In the genomic region with DNA sequence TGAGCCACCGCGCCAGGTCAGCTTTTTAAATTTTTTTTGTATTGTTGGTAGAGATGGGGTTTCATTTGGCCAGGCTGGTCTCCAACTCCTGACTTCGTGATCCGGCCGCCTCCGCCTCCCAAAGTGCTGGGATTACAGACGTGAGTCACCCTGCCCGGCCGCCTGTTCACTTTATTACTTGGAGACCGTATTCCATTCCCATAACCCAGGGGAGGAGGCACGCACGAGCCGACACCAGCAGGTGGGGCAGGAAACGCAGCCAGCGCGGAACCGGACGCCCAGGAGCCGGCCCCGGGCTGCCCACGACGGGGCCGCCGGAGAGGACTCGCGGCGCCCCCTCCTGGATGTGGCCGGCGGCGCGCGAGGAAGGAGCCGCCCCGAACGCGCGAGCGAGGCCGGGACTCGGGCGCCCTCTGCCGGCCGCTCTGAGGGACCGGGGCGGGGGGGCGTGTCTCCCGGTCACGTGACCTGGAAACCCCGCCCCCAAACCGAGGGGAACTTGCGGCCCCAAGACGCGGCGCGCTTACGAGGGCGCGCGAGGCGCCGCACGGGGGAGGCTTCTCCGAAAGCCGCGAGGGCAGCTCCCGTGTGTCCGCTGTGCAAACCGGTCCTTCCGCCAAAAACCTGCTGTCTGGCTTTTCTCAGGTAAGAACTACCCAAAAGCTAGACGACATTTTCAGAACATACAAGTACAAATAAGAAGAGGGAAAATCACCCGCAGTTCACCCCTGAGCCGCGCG, we compare ENCODE assay signal across 1 cellular context.
TF ChIP-seq lines count a peak whose summit lies in the region.

No MANE protein-coding gene starts in this region.

TF ChIP-seq in HEK293, 187 proteins besides CTCF, POLR2A, EP300 and RAD21 (continued from another document):
- TF ChIP-seq, protein P1, sequence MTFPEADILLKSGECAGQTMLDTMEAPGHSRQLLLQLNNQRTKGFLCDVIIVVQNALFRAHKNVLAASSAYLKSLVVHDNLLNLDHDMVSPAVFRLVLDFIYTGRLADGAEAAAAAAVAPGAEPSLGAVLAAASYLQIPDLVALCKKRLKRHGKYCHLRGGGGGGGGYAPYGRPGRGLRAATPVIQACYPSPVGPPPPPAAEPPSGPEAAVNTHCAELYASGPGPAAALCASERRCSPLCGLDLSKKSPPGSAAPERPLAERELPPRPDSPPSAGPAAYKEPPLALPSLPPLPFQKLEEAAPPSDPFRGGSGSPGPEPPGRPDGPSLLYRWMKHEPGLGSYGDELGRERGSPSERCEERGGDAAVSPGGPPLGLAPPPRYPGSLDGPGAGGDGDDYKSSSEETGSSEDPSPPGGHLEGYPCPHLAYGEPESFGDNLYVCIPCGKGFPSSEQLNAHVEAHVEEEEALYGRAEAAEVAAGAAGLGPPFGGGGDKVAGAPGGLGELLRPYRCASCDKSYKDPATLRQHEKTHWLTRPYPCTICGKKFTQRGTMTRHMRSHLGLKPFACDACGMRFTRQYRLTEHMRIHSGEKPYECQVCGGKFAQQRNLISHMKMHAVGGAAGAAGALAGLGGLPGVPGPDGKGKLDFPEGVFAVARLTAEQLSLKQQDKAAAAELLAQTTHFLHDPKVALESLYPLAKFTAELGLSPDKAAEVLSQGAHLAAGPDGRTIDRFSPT (tag by site-specific recombination; IDR thresholded peaks at IDR 0.05): peak; percentile 53; the same call in 1 of the 2 replicates
- TF ChIP-seq, protein P2, sequence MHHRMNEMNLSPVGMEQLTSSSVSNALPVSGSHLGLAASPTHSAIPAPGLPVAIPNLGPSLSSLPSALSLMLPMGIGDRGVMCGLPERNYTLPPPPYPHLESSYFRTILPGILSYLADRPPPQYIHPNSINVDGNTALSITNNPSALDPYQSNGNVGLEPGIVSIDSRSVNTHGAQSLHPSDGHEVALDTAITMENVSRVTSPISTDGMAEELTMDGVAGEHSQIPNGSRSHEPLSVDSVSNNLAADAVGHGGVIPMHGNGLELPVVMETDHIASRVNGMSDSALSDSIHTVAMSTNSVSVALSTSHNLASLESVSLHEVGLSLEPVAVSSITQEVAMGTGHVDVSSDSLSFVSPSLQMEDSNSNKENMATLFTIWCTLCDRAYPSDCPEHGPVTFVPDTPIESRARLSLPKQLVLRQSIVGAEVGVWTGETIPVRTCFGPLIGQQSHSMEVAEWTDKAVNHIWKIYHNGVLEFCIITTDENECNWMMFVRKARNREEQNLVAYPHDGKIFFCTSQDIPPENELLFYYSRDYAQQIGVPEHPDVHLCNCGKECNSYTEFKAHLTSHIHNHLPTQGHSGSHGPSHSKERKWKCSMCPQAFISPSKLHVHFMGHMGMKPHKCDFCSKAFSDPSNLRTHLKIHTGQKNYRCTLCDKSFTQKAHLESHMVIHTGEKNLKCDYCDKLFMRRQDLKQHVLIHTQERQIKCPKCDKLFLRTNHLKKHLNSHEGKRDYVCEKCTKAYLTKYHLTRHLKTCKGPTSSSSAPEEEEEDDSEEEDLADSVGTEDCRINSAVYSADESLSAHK (tag by site-specific recombination; IDR thresholded peaks at IDR 0.05): peak; percentile 42; the same call in 1 of the 2 replicates
- no peak for TF ChIP-seq ZNF837 (tag by site-specific recombination; IDR thresholded peaks at IDR 0.05)
- TF ChIP-seq ZSCAN30 (tag by site-specific recombination; IDR thresholded peaks at IDR 0.05): peak; percentile 94
- TF ChIP-seq ZNF548 (tag by site-specific recombination; IDR thresholded peaks at IDR 0.05): no peak
- TF ChIP-seq MEIS1 (CRISPR knock-in tag; IDR thresholded peaks at IDR 0.05; ENCODE audit: borderline replicate concordance): no peak
- TF ChIP-seq GLIS2 (tag by site-specific recombination; IDR thresholded peaks at IDR 0.05): peak; percentile 70
- TF ChIP-seq ZNF48 (tag by site-specific recombination; IDR thresholded peaks at IDR 0.05): no peak
- TF ChIP-seq ZBTB1 (tag by site-specific recombination; IDR thresholded peaks at IDR 0.05): no peak
- TF ChIP-seq ZNF501 (tag by site-specific recombination; IDR thresholded peaks at IDR 0.05): no peak
- TF ChIP-seq SALL2 (tag by site-specific recombination; IDR thresholded peaks at IDR 0.05; ENCODE audit: borderline replicate concordance): no peak
- no peak for TF ChIP-seq ZNF624 (tag by site-specific recombination; IDR thresholded peaks at IDR 0.05)
- TF ChIP-seq ZNF184 (tag by site-specific recombination; IDR thresholded peaks at IDR 0.05): peak; percentile 65; the same call in 1 of the 2 replicates
- TF ChIP-seq ZNF341 (tag by site-specific recombination; IDR thresholded peaks at IDR 0.05; ENCODE audit: low read depth): peak; percentile 52; the same call in 1 of the 2 replicates
- TF ChIP-seq ZNF560 (tag by site-specific recombination; IDR thresholded peaks at IDR 0.05; ENCODE audit: borderline replicate concordance): peak; percentile 82; the same call in 1 of the 2 replicates
- TF ChIP-seq SCRT2 (tag by site-specific recombination; IDR thresholded peaks at IDR 0.05): 0 out of 2 replicates have a peak, but pooled peaks have one; percentile 26
- no peak for TF ChIP-seq ZNF394 (tag by site-specific recombination; IDR thresholded peaks at IDR 0.05; ENCODE audit: borderline replicate concordance)
- TF ChIP-seq ZNF530 (tag by site-specific recombination; IDR thresholded peaks at IDR 0.05; ENCODE audit: low read depth): no peak
- peak; percentile 82 for TF ChIP-seq ZNF600 (tag by site-specific recombination; IDR thresholded peaks at IDR 0.05)
- peak; percentile 69 for TF ChIP-seq ZNF335 (tag by site-specific recombination; conservative IDR thresholded peaks at IDR 0.05)
- no peak for TF ChIP-seq ZFP3 (tag by site-specific recombination; IDR thresholded peaks at IDR 0.05; ENCODE audit: low read depth)
- peak; percentile 31 for TF ChIP-seq SP3 (tag by site-specific recombination; IDR thresholded peaks at IDR 0.05)
- no peak for TF ChIP-seq ZFP41 (tag by site-specific recombination; IDR thresholded peaks at IDR 0.05; ENCODE audit: borderline replicate concordance)
- peak; percentile 43 for TF ChIP-seq ZIC2 (tag by site-specific recombination; IDR thresholded peaks at IDR 0.05)
- TF ChIP-seq FEZF1 (tag by site-specific recombination; IDR thresholded peaks at IDR 0.05): no peak
- TF ChIP-seq KLF9 (tag by site-specific recombination; IDR thresholded peaks at IDR 0.05; ENCODE audit: low read depth): peak; percentile 86
- TF ChIP-seq ZNF366 (tag by site-specific recombination; conservative IDR thresholded peaks at IDR 0.05): no peak
- peak; percentile 97 for TF ChIP-seq ZNF510 (tag by site-specific recombination; IDR thresholded peaks at IDR 0.05; ENCODE audit: insufficient replicate concordance)
- no peak for TF ChIP-seq ZNF350 (tag by site-specific recombination; IDR thresholded peaks at IDR 0.05)
- no peak for TF ChIP-seq ZNF354C (tag by site-specific recombination; IDR thresholded peaks at IDR 0.05; ENCODE audit: borderline replicate concordance, low read depth)
- TF ChIP-seq ZXDB (tag by site-specific recombination; IDR thresholded peaks at IDR 0.05): 0 out of 2 replicates have a peak, but pooled peaks have one; percentile 17
- no peak for TF ChIP-seq REPIN1 (tag by site-specific recombination; IDR thresholded peaks at IDR 0.05; ENCODE audit: low read depth)
- TF ChIP-seq ZNF677 (tag by site-specific recombination; IDR thresholded peaks at IDR 0.05): 0 out of 2 replicates have a peak, but pooled peaks have one; percentile 22
- TF ChIP-seq SETDB1 (IDR thresholded peaks at IDR 0.05; ENCODE audit: insufficient read length, low read length): no peak
- TF ChIP-seq ZFP37 (tag by site-specific recombination; IDR thresholded peaks at IDR 0.05): no peak
- TF ChIP-seq, protein P3, sequence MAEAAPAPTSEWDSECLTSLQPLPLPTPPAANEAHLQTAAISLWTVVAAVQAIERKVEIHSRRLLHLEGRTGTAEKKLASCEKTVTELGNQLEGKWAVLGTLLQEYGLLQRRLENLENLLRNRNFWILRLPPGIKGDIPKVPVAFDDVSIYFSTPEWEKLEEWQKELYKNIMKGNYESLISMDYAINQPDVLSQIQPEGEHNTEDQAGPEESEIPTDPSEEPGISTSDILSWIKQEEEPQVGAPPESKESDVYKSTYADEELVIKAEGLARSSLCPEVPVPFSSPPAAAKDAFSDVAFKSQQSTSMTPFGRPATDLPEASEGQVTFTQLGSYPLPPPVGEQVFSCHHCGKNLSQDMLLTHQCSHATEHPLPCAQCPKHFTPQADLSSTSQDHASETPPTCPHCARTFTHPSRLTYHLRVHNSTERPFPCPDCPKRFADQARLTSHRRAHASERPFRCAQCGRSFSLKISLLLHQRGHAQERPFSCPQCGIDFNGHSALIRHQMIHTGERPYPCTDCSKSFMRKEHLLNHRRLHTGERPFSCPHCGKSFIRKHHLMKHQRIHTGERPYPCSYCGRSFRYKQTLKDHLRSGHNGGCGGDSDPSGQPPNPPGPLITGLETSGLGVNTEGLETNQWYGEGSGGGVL (tag by site-specific recombination; IDR thresholded peaks at IDR 0.05): no peak
- TF ChIP-seq, protein P4, sequence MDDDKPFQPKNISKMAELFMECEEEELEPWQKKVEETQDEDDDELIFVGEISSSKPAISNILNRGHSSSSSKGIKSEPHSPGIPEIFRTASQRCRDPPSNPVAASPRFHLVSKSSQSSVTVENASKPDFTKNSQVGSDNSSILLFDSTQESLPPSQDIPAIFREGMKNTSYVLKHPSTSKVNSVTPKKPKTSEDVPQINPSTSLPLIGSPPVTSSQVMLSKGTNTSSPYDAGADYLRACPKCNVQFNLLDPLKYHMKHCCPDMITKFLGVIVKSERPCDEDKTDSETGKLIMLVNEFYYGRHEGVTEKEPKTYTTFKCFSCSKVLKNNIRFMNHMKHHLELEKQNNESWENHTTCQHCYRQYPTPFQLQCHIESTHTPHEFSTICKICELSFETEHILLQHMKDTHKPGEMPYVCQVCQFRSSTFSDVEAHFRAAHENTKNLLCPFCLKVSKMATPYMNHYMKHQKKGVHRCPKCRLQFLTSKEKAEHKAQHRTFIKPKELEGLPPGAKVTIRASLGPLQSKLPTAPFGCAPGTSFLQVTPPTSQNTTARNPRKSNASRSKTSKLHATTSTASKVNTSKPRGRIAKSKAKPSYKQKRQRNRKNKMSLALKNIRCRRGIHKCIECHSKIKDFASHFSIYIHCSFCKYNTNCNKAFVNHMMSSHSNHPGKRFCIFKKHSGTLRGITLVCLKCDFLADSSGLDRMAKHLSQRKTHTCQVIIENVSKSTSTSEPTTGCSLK (tag by site-specific recombination; IDR thresholded peaks at IDR 0.05): no peak
- no peak for TF ChIP-seq PRDM1 (tag by site-specific recombination; IDR thresholded peaks at IDR 0.05)
- TF ChIP-seq ZNF561 (tag by site-specific recombination; IDR thresholded peaks at IDR 0.05; ENCODE audit: borderline replicate concordance): peak; percentile 85; the same call in 1 of the 2 replicates
- TF ChIP-seq ZNF701 (tag by site-specific recombination; IDR thresholded peaks at IDR 0.05): no peak
- TF ChIP-seq ZBTB20 (tag by site-specific recombination; IDR thresholded peaks at IDR 0.05): peak; percentile 80
- TF ChIP-seq, protein P5, sequence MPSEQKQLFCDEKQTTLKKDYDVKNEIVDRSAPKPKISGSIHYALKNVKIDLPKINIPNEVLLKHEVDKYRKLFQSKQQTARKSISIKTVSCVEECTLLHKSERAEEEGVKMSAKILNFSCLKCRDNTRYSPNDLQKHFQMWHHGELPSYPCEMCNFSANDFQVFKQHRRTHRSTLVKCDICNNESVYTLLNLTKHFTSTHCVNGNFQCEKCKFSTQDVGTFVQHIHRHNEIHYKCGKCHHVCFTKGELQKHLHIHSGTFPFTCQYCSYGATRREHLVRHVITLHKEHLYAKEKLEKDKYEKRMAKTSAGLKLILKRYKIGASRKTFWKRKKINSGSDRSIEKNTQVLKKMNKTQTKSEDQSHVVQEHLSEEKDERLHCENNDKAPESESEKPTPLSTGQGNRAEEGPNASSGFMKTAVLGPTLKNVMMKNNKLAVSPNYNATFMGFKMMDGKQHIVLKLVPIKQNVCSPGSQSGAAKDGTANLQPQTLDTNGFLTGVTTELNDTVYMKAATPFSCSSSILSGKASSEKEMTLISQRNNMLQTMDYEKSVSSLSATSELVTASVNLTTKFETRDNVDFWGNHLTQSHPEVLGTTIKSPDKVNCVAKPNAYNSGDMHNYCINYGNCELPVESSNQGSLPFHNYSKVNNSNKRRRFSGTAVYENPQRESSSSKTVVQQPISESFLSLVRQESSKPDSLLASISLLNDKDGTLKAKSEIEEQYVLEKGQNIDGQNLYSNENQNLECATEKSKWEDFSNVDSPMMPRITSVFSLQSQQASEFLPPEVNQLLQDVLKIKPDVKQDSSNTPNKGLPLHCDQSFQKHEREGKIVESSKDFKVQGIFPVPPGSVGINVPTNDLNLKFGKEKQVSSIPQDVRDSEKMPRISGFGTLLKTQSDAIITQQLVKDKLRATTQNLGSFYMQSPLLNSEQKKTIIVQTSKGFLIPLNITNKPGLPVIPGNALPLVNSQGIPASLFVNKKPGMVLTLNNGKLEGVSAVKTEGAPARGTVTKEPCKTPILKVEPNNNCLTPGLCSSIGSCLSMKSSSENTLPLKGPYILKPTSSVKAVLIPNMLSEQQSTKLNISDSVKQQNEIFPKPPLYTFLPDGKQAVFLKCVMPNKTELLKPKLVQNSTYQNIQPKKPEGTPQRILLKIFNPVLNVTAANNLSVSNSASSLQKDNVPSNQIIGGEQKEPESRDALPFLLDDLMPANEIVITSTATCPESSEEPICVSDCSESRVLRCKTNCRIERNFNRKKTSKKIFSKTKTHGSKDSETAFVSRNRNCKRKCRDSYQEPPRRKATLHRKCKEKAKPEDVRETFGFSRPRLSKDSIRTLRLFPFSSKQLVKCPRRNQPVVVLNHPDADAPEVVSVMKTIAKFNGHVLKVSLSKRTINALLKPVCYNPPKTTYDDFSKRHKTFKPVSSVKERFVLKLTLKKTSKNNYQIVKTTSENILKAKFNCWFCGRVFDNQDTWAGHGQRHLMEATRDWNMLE (tag by site-specific recombination; conservative IDR thresholded peaks at IDR 0.05; ENCODE audit: low read depth): no peak
- TF ChIP-seq, protein P6, sequence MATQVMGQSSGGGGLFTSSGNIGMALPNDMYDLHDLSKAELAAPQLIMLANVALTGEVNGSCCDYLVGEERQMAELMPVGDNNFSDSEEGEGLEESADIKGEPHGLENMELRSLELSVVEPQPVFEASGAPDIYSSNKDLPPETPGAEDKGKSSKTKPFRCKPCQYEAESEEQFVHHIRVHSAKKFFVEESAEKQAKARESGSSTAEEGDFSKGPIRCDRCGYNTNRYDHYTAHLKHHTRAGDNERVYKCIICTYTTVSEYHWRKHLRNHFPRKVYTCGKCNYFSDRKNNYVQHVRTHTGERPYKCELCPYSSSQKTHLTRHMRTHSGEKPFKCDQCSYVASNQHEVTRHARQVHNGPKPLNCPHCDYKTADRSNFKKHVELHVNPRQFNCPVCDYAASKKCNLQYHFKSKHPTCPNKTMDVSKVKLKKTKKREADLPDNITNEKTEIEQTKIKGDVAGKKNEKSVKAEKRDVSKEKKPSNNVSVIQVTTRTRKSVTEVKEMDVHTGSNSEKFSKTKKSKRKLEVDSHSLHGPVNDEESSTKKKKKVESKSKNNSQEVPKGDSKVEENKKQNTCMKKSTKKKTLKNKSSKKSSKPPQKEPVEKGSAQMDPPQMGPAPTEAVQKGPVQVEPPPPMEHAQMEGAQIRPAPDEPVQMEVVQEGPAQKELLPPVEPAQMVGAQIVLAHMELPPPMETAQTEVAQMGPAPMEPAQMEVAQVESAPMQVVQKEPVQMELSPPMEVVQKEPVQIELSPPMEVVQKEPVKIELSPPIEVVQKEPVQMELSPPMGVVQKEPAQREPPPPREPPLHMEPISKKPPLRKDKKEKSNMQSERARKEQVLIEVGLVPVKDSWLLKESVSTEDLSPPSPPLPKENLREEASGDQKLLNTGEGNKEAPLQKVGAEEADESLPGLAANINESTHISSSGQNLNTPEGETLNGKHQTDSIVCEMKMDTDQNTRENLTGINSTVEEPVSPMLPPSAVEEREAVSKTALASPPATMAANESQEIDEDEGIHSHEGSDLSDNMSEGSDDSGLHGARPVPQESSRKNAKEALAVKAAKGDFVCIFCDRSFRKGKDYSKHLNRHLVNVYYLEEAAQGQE (tag by site-specific recombination; IDR thresholded peaks at IDR 0.05): no peak
TF ChIP-seq in HEK293: peak in this region for 39.
